Comparison of ENCODE assay signal across 15 cellular contexts in genomic region chr22:32355760-32356159, GRCh38. TPM values are rescaled to one million over a fixed set of nuclear protein-coding genes. Genes with fewer than 3 reads are reported as not detected.
A peak's percentile ranks its signal among the peaks of the same experiment; 100 is the strongest.
DNase-seq lines count a peak whose midpoint lies in the region; ATAC-seq and TF ChIP-seq lines count a peak whose summit lies in the region.
"Had no signal": no experiment of that assay in that cellular context is flagged by ENCODE, and none has a peak within 500 bp of the region (broad histone marks: within the 10 kb centered on the region; RNA-seq: fewer than 3 reads in every experiment).

No MANE protein-coding gene starts in this region.

- H3K27ac ChIP-seq in Panc1 (ENCODE audit: low read length) = no peak overlapping the region
- H3K27ac ChIP-seq: suprapubic skin had no signal

- in situ Hi-C loops in ACHN (cut with HindIII; ENCODE audit: low pct_ligation_motif_present, low pct_unique_long_range_greater_than_20kb, low sequenced_read_pairs) = no loop called here
- in situ Hi-C loops in Panc1 (cut with HindIII; ENCODE audit: low pct_unique_long_range_greater_than_20kb, low sequenced_read_pairs) = no loop called here

- BruUV-seq in Panc1 (replicated peaks; lab: Mats Ljungman, UMichigan) = no TSS peak

- no peaks in the 10 kb centered on the region for H3K27me3 ChIP-seq in H7 (ENCODE audit: control insufficient read depth, insufficient read depth, low read length)
- H3K27me3 ChIP-seq in Panc1 (ENCODE audit: control insufficient read depth, insufficient read depth, low read length) = no peaks in the 10 kb centered on the region
- H3K27me3 ChIP-seq: suprapubic skin had no signal

- DNase-seq in ACHN = peak; percentile 26
- peak; percentile 70 for DNase-seq in H7
- no peak for DNase-seq in Panc1 (ENCODE audit: low read depth, low spot score)
- DNase-seq in iPS DF 4.7 (ENCODE audit: extremely low read depth, low spot score) = peak; percentile 46
- no peak for DNase-seq in NCI-H2196 treated with DMSO at 0.1 percent for 48 hours (lab: John Stamatoyannopoulos, UW; ENCODE audit: unreplicated experiment)
- DNase-seq in mesenteric fat pad (ENCODE audit: low spot score) = no peak
- no peak for DNase-seq in ureter (ENCODE audit: low spot score)
- DNase-seq: activated CD4-positive, alpha-beta memory T cell treated with anti-CD3 and anti-CD28 coated beads, Interleukin-2, amount 10 ng/mL, durations not matched to agents 7 days and 5 days; activated naive CD8-positive, alpha-beta T cell treated with anti-CD3 and anti-CD28 coated beads, Interleukin-2, amount 50 U/mL, for 24 hours; NCI-H187; occipital lobe; stimulated activated CD4-positive, alpha-beta T cell treated with anti-CD3 and anti-CD28 coated beads, Interleukin-4, amount 100 ng/mL, for 1 hour had no signal

- ATAC-seq in Panc1 (no peak), HG03342 (IDR thresholded peaks at IDR 0.05; ENCODE audit: unreplicated experiment) (no peak)
- ATAC-seq: activated naive CD8-positive, alpha-beta T cell treated with anti-CD3 and anti-CD28 coated beads, Interleukin-2, amount 50 U/mL, for 24 hours had no signal

- H3K9me3 ChIP-seq in Panc1 (ENCODE audit: control insufficient read depth, insufficient read depth, low read depth, low read length) = no peaks in the 10 kb centered on the region
- H3K9me3 ChIP-seq: suprapubic skin had no signal

- H3K36me3 ChIP-seq in H7 (replicated peaks; ENCODE audit: control insufficient read depth, insufficient read depth, low read length) (no peaks in the 10 kb centered on the region), Panc1 (ENCODE audit: control insufficient read depth, insufficient read depth, low read length) (no peaks in the 10 kb centered on the region)
- H3K36me3 ChIP-seq: suprapubic skin had no signal

- intact Hi-C loops in Panc1 (cut with micrococcal nuclease; ENCODE audit: unreplicated experiment) = no loop called here

- no peaks in the 10 kb centered on the region for H3K4me1 ChIP-seq in Panc1 (ENCODE audit: control insufficient read depth, insufficient read depth, low read length)
- H3K4me1 ChIP-seq: suprapubic skin had no signal

- H3K4me3 ChIP-seq in H7 (ENCODE audit: insufficient read depth, low read depth, low read length) (no peak overlapping the region), Panc1 (ENCODE audit: low read depth in 2 of 2, low read length in 2 of 2) (no peak overlapping the region)
- H3K4me3 ChIP-seq: suprapubic skin had no signal

- POLR2A ChIA-PET in Panc1 (lab: Charles Lee) = no interaction called here

- TF ChIP-seq CTCF in Panc1 (IDR thresholded peaks at IDR 0.05) = peak; percentile 31

- CTCF ChIA-PET in Panc1 (lab: Charles Lee) = interaction anchor here (0.7 kb wide), 2 partner anchors 16 to 46 kb away, joined by 3 to 8 read pairs; no protein-coding TSS in a partner anchor

RNA-seq across cellular contexts. Expression of gene RFPL3, which starts 1.9 kb away (rescaled TPM):
- total RNA-seq in H7 (2014; rRNA removed; shearing (Covaris generic)) = not detected in 2 replicates
- total RNA-seq in Panc1 (2021; ENCODE audit: unreplicated experiment) (not detected), mesenteric fat pad (not detected), ureter (not detected)
- not detected for polyA plus RNA-seq in Panc1 (2012; ENCODE audit: insufficient read length)
- total RNA-seq: activated CD4-positive, alpha-beta memory T cell treated with anti-CD3 and anti-CD28 coated beads, Interleukin-2, amount 10 ng/mL, durations not matched to agents 7 days and 5 days; endothelial cell of umbilical vein; occipital lobe; suprapubic skin had no signal
- polyA plus RNA-seq: endothelial cell of umbilical vein had no signal

RNA-seq across cellular contexts. Expression of gene RTCB, which starts 56.3 kb away (rescaled TPM):
- total RNA-seq in H7 (2014; rRNA removed; shearing (Covaris generic)) = 148 and 153 TPM in 2 replicates
- 55.9 TPM for total RNA-seq in Panc1 (2021; ENCODE audit: unreplicated experiment)
- polyA plus RNA-seq in Panc1 (2012; ENCODE audit: insufficient read length) = 49.9 TPM
- total RNA-seq in mesenteric fat pad = 55.1 TPM
- 71.9 TPM for total RNA-seq in ureter

Comparison
In these comparisons a context has a peak if more than half of its experiments do, and no peak if none do; other contexts are left out.
1. DNase-seq: peak in ACHN (single experiment), H7 (single experiment) and iPS DF 4.7 (single experiment); none in Panc1 (single experiment), NCI-H2196 treated with DMSO at 0.1 percent for 48 hours (single experiment), mesenteric fat pad (single experiment) and ureter (single experiment).